12 cellular contexts compared by ENCODE assay signal in the genomic region with DNA sequence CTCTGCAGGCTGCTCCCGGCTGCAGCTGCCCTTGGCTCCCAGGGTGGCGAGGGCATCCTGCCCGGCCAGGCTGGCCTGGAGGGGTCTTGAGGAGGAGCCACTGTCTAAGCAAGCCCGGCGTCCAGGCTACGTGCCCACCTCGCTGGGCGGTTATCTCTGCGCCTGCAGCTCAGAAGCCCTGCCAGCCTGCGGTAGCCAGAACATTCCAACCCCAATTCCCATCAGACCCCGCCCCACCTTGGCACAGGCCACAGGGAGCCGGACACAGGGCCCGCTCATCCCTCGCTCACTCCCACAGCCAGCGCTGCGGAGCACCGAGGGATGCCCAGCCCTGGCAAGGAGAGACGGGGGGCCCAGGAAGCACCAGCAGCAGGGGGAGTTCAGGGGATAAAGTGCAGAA. TPM values are rescaled to one million over a fixed set of nuclear protein-coding genes. Genes with fewer than 3 reads are reported as not detected.
DNase-seq lines count a peak whose midpoint lies in the region; ATAC-seq and TF ChIP-seq lines count a peak whose summit lies in the region.
"Had no signal": no experiment of that assay in that cellular context is flagged by ENCODE, and none has a peak within 500 bp of the region (broad histone marks: within the 10 kb centered on the region; RNA-seq: fewer than 3 reads in every experiment).

No MANE protein-coding gene starts in this region.

- TF ChIP-seq CTCF in omental fat pad (IDR thresholded peaks at IDR 0.05) (no peak), foreskin fibroblast (IDR thresholded peaks at IDR 0.05; ENCODE audit: low read depth, low read length) (no peak)

- peak; percentile 35 for ATAC-seq in omental fat pad (ENCODE audit: low FRiP score)

- DNase-seq in NCI-H226 = peak; percentile 29
- peak; percentile 48 for DNase-seq in astrocyte of the hippocampus (ENCODE audit: low read depth, low spot score)
- DNase-seq in omental fat pad (ENCODE audit: low spot score) = no peak
- peak; percentile 82 for DNase-seq in ureter (ENCODE audit: low spot score)
- DNase-seq in foreskin fibroblast = no peak
- DNase-seq in HK-2 (ENCODE audit: unreplicated experiment) = no peak
- no peak for DNase-seq in SW 1271 (lab: John Stamatoyannopoulos, UW)
- DNase-seq: AML-193; Caco-2; CD4-positive, alpha-beta T cell; GM23248 had no signal

- no peak overlapping the region for H3K4me3 ChIP-seq in foreskin fibroblast (ENCODE audit: low read depth in 1 of 2, low read length in 2 of 2)
- H3K4me3 ChIP-seq: GM23248, HAP-1 had no signal

RNA-seq across cellular contexts. Expression of gene MEGF6, which starts 53.9 kb away (rescaled TPM):
- total RNA-seq in omental fat pad (10 to 100 TPM; 13.2 to 60.1 (median 21.9) TPM), ureter (22.2 TPM)

Comparison
In these comparisons a context has a peak if more than half of its experiments do, and no peak if none do; other contexts are left out.
1. DNase-seq: peak in NCI-H226 (single experiment), astrocyte of the hippocampus (single experiment) and ureter (single experiment); none in omental fat pad (single experiment), foreskin fibroblast (0 of 2), HK-2 (single experiment) and SW 1271 (0 of 2).